ENCODE assay signal across 9 cellular contexts in the genomic region with DNA sequence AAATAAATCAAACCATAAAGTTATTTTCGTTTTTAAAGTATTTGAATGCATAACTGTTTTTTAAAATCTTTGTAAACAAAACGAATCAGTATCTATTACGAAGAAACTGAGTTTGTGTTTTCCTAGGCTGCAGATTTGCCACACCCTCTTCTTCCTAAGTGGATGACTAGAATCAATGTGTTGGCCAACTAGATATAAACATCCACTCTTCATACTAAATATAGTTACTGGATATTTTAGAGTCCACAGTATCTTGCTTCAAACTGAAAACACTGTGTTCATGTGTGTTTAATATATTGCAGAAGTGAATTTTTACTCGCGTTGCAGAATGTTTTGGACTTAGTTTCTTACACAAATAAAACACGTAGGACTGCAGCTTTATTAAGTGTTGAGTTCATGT.
DNase-seq lines count a peak whose midpoint lies in the region; ATAC-seq and TF ChIP-seq lines count a peak whose summit lies in the region.
"Had no signal": no experiment of that assay in that cellular context is flagged by ENCODE, and none has a peak within 500 bp of the region (broad histone marks: within the 10 kb centered on the region; RNA-seq: fewer than 3 reads in every experiment).

No MANE protein-coding gene starts in this region.

- POLR2A ChIA-PET in OCI-LY7 (lab: Charles Lee): interaction anchor here (1.2 kb wide), 1 partner anchor 63 kb away, joined by 3 read pairs; a partner anchor contains a TSS

- peak overlapping the region; percentile 82 for H3K4me2 ChIP-seq in OCI-LY7 (ENCODE audit: low read length)

- no TSS peak for BruUV-seq in Calu3 (replicated peaks; lab: Mats Ljungman, UMichigan)
- BruUV-seq in OCI-LY7 (replicated peaks; lab: Mats Ljungman, UMichigan): no TSS peak

- H3K9me2 ChIP-seq in OCI-LY7 (ENCODE audit: insufficient read depth, low read length): no peaks in the 10 kb centered on the region

- intact Hi-C loops in Calu3 (cut with micrococcal nuclease; ENCODE audit: unreplicated experiment): no loop called here
- intact Hi-C loops in OCI-LY7 (cut with micrococcal nuclease; ENCODE audit: unreplicated experiment): loop anchor here (2.0 kb wide), 1 partner anchor 62 kb away; a partner anchor contains a TSS

- CTCF ChIA-PET in Calu3 (lab: Charles Lee) (no interaction called here), OCI-LY7 (lab: Charles Lee; ENCODE audit: unreplicated experiment) (no interaction called here)

- H3K4me3 ChIP-seq in OCI-LY7 (ENCODE audit: low read depth, low read length, poor library complexity, severe bottlenecking): no peak overlapping the region
- peak overlapping the region; percentile 85 for H3K4me3 ChIP-seq in epithelial cell of proximal tubule (ENCODE audit: low read depth, low read length)

- H3K9me3 Mint-ChIP-seq in Calu3 (ENCODE audit: low read depth, unreplicated experiment): no peaks in the 10 kb centered on the region
- no peaks in the 10 kb centered on the region for H3K9me3 Mint-ChIP-seq in osteocyte (ENCODE audit: unreplicated experiment)

- H3K4me1 Mint-ChIP-seq in Calu3 (ENCODE audit: low read depth, unreplicated experiment): peaks cover 11% of the 10 kb centered on the region
- H3K4me1 Mint-ChIP-seq in osteocyte (ENCODE audit: unreplicated experiment): peaks cover 22% of the 10 kb centered on the region

- H3K27ac Mint-ChIP-seq in Calu3 (ENCODE audit: unreplicated experiment) (peak overlapping the region; percentile 89), osteocyte (ENCODE audit: unreplicated experiment) (peak overlapping the region; percentile 88)

- H3K36me3 ChIP-seq in OCI-LY7 (ENCODE audit: insufficient read depth, low read length): no peaks in the 10 kb centered on the region

- TF ChIP-seq CTCF in Calu3 (IDR thresholded peaks at IDR 0.05; ENCODE audit: unreplicated experiment) (no peak), OCI-LY7 (conservative IDR thresholded peaks at IDR 0.05; ENCODE audit: low read length) (no peak), epithelial cell of proximal tubule (conservative IDR thresholded peaks at IDR 0.05; ENCODE audit: low read depth, low read length) (no peak), osteocyte (IDR thresholded peaks at IDR 0.05) (no peak)

- no peaks in the 10 kb centered on the region for H4K20me1 ChIP-seq in OCI-LY7 (ENCODE audit: insufficient read depth, low read length)

- H2AFZ ChIP-seq in OCI-LY7 (ENCODE audit: low read length): no peak overlapping the region

- no peaks in the 10 kb centered on the region for H3K27me3 Mint-ChIP-seq in Calu3 (ENCODE audit: unreplicated experiment)
- H3K27me3 Mint-ChIP-seq in osteocyte (ENCODE audit: unreplicated experiment): no peaks in the 10 kb centered on the region

- no peaks in the 10 kb centered on the region for H3K79me2 ChIP-seq in OCI-LY7 (ENCODE audit: insufficient read depth, low read depth, low read length)

- H3K27ac ChIP-seq in OCI-LY7 (ENCODE audit: low read depth, low read length, poor library complexity, severe bottlenecking): no peak overlapping the region

- H3K36me3 Mint-ChIP-seq in Calu3 (ENCODE audit: insufficient read depth, unreplicated experiment): peaks cover 18% of the 10 kb centered on the region
- no peaks in the 10 kb centered on the region for H3K36me3 Mint-ChIP-seq in osteocyte (ENCODE audit: unreplicated experiment)

- ATAC-seq in HG02938 (IDR thresholded peaks at IDR 0.05; ENCODE audit: unreplicated experiment): no peak
- no peak for ATAC-seq in HG02973 (IDR thresholded peaks at IDR 0.05; ENCODE audit: unreplicated experiment)

- DNase-seq in Calu3: no peak
- DNase-seq in OCI-LY7 (ENCODE audit: low spot score): no peak
- no peak for DNase-seq in epithelial cell of proximal tubule (ENCODE audit: low read depth)
- DNase-seq in osteocyte (ENCODE audit: extremely low spot score, unreplicated experiment): no peak
- no peak for DNase-seq in NCI-H187 (lab: John Stamatoyannopoulos, UW)
- DNase-seq in NCI-H446 treated with DMSO at 0.1 percent for 48 hours (lab: John Stamatoyannopoulos, UW): no peak
- DNase-seq: NCI-H1417 treated with DMSO at 0.1 percent for 48 hours had no signal

- peaks cover 13% of the 10 kb centered on the region; the same call in 1 of the 2 replicates for H3K9me3 ChIP-seq in OCI-LY7 (ENCODE audit: low read length)

- H3K4me3 Mint-ChIP-seq in Calu3 (ENCODE audit: low read depth, unreplicated experiment): peak overlapping the region; percentile 94
- peak overlapping the region; percentile 90 for H3K4me3 Mint-ChIP-seq in osteocyte (ENCODE audit: unreplicated experiment)

- H3K4me1 ChIP-seq in OCI-LY7 (ENCODE audit: insufficient read depth, low read length, poor library complexity, severe bottlenecking): peaks cover 17% of the 10 kb centered on the region
